ENCODE assay signal across 9 cellular contexts in the genomic region with DNA sequence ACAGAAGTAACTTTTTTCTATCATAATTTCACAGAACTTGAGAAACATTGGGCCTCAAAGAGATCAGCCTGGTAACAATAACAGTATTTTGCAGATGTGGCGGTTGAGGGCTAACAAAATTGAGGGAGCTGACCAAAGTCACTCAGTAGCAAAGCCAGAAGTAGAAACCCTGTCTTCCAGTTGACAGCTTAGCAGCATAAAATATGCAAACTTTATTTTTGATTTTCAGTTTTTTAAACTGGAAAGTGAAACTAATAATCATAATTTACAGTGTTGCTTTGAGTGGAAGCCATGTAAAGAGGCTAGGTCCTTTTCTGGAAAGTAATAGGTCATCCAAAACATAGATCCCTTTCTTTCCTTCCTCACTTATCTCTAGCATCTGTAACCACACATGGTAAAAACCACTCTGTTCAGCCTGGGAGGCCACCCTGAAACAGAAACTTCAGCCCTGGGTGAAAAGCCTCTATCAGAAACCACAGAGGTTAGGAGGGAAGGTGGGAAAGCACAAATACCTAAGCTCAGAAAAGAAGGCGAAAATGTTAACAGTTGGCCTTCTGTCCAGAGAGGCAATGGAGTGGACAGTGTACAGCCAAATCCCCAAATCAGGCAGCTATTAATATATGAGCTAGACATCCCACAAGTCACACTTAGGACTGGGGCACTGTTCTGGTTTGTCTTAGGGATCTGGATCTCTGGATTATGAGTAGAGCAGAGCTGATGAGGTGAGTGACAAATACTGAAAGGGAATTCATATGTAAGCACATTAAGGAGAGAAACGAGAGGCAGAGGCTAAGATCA.
DNase-seq lines count a peak whose midpoint lies in the region; ATAC-seq and TF ChIP-seq lines count a peak whose summit lies in the region.
"Had no signal": no experiment of that assay in that cellular context is flagged by ENCODE, and none has a peak within 500 bp of the region (broad histone marks: within the 10 kb centered on the region; RNA-seq: fewer than 3 reads in every experiment).

No MANE protein-coding gene starts in this region.

- H3K4me1 ChIP-seq in upper lobe of right lung, result peaks cover 10% of the 10 kb centered on the region

- H3K27me3 Mint-ChIP-seq in natural killer cell (ENCODE audit: low read depth in 2 of 2), result no peaks in the 10 kb centered on the region

- peak; percentile 78 for ATAC-seq in GM19035 (IDR thresholded peaks at IDR 0.05; ENCODE audit: unreplicated experiment)
- peak; percentile 95 for ATAC-seq in HG02759 (IDR thresholded peaks at IDR 0.05; ENCODE audit: unreplicated experiment)
- peak; percentile 32 to 70 (median 36) for ATAC-seq in natural killer cell
- no peak for ATAC-seq in upper lobe of right lung

- H3K27ac ChIP-seq in upper lobe of right lung, result no peak overlapping the region

- peaks cover 21 to 25% of the 10 kb centered on the region in 2 donors for H3K4me1 Mint-ChIP-seq in natural killer cell

- no peaks in the 10 kb centered on the region for H3K9me3 ChIP-seq in upper lobe of right lung

- in situ Hi-C loops in GM13977 (cut with MboI; ENCODE audit: low pct_unique_long_range_greater_than_20kb, low sequenced_read_pairs, unreplicated experiment), result no loop called here

- DNase-seq in M059J (ENCODE audit: low read depth) (peak; percentile 83), natural killer cell (no peak), upper lobe of right lung (no peak), amniotic stem cell (lab: John Stamatoyannopoulos, UW) (no peak), ecto neural progenitor cell (ENCODE audit: low spot score) (no peak), GM13977 (ENCODE audit: low spot score) (no peak)

- no peaks in the 10 kb centered on the region for H3K27me3 ChIP-seq in upper lobe of right lung

- H3K4me3 ChIP-seq in upper lobe of right lung, result no peak overlapping the region

- no peaks in the 10 kb centered on the region for H3K9me3 Mint-ChIP-seq in natural killer cell
- H3K9me3 Mint-ChIP-seq: activated T-helper 2 cell treated with anti-CD3 and anti-CD28 coated beads, Interferon-gamma antibody, Interleukin-2, Interleukin-4, amounts not matched to agents 10 μg/mL and 5 μg/mL and 100 μg/mL, durations not matched to agents 14 hours and 24 hours and 36 hours had no signal

- H3K4me3 Mint-ChIP-seq in natural killer cell, result peak overlapping the region; percentile 61

- intact Hi-C loops in natural killer cell (cut with micrococcal nuclease), result loop anchor here (5.0 kb wide), 1 partner anchor 38 kb away; no protein-coding TSS in a partner anchor
- intact Hi-C loops in upper lobe of right lung (cut with DNase I), result no loop called here

- no peak for TF ChIP-seq CTCF in natural killer cell (IDR thresholded peaks at IDR 0.05)
- TF ChIP-seq CTCF in upper lobe of right lung (IDR thresholded peaks at IDR 0.05), result no peak
- TF ChIP-seq CTCF in GM13977 (IDR thresholded peaks at IDR 0.05; ENCODE audit: extremely low read depth, insufficient read depth, missing control alignments), result no peak

- peak overlapping the region; percentile 84 for H3K27ac Mint-ChIP-seq in natural killer cell
- H3K27ac Mint-ChIP-seq: activated T-helper 2 cell treated with anti-CD3 and anti-CD28 coated beads, Interferon-gamma antibody, Interleukin-2, Interleukin-4, amounts not matched to agents 10 μg/mL and 5 μg/mL and 100 μg/mL, durations not matched to agents 14 hours and 24 hours and 36 hours had no signal

- H3K36me3 Mint-ChIP-seq in natural killer cell, result no peaks in the 10 kb centered on the region

- H3K36me3 ChIP-seq in upper lobe of right lung, result no peaks in the 10 kb centered on the region
